ENCODE assay signal across 8 cellular contexts in the genomic region with DNA sequence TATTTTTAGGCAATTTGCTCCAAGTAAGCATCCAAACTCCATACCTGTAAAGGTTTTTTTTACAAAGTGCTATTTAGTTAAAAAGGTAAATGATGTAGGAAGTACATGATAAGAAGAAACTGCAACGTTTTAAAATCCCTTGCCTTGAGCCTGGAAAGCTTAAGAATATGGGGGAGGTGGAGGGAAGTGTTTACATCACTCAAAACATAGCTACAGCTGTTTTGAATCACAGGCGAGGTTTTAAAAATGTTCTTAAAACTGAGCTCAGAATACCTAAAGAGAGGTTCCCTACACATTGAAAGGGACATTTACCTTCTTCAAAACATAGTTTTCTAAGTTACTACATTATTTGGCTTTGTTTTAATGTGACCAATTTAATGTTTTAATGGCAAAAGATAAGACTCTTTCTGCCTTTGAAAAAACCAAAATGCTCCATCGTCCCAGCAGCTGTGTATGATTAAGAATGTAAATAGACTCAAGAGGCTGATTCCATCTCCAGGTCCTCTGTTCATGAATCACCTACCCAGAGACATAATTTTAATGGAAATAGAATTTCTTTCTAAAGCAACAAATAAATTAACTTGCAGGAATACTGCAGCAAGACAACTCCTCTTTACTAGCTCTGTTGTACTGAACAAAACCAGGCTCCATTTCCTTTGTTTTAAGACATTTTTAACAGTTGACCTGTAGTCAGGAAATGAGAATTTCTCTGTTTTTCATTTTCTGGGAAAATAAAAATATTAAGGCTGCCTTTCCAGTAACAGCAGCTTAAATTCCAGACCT. TPM values are rescaled to one million over a fixed set of nuclear protein-coding genes. Genes with fewer than 3 reads are reported as not detected.
DNase-seq lines count a peak whose midpoint lies in the region; ATAC-seq, FAIRE-seq and TF ChIP-seq lines count a peak whose summit lies in the region.

No MANE protein-coding gene starts in this region.

- H3K4me2 ChIP-seq in endothelial cell of umbilical vein (ENCODE audit: insufficient read depth, low read length) (peak overlapping the region; percentile 81), parathyroid adenoma (ENCODE audit: low read length) (no peak overlapping the region)

- H4K20me1 ChIP-seq in endothelial cell of umbilical vein (replicated peaks; ENCODE audit: control insufficient read depth, extremely low read depth, insufficient read depth, low read length): no peaks in the 10 kb centered on the region

- H3K4me3 ChIP-seq in endothelial cell of umbilical vein (replicated peaks in 1 of 3; ENCODE audit: insufficient read depth in 1 of 3, low read depth in 1 of 3, low read length in 3 of 3) (peak overlapping the region in 1 of 3 experiments; percentile 33), parathyroid adenoma (ENCODE audit: low read depth, low read length) (no peak overlapping the region), testis (no peak overlapping the region)

- dilution Hi-C loops in endothelial cell of umbilical vein (cut with MboI; ENCODE audit: extremely low pct_ligation_motif_present, low sequenced_read_pairs): no loop called here

- no peak for ATAC-seq in HG02759 (IDR thresholded peaks at IDR 0.05; ENCODE audit: unreplicated experiment)

- intact Hi-C loops in endothelial cell of umbilical vein (cut with micrococcal nuclease) (loop anchor here (1.0 kb wide), 1 partner anchor 116 kb away; no protein-coding TSS in a partner anchor), testis (cut with DNase I; ENCODE audit: low total_unique reads) (no loop called here)

- H3K9me1 ChIP-seq in endothelial cell of umbilical vein (replicated peaks; ENCODE audit: control insufficient read depth, extremely low read depth, insufficient read depth, low read length): no peaks in the 10 kb centered on the region

- H3K36me3 ChIP-seq in endothelial cell of umbilical vein (ENCODE audit: control insufficient read depth in 2 of 2, extremely low read depth in 1 of 2, insufficient read depth in 2 of 2, low read length in 2 of 2) (no peaks in the 10 kb centered on the region), parathyroid adenoma (ENCODE audit: control insufficient read depth, insufficient read depth, low read length) (no peaks in the 10 kb centered on the region), testis (ENCODE audit: low read depth, missing control alignments) (no peaks in the 10 kb centered on the region)

- POLR2A ChIA-PET in endothelial cell of umbilical vein (lab: Charles Lee): interaction anchor here (0.7 to 0.9 kb wide), 2 partner anchors 34 to 1284 kb away, joined by 4 read pairs; partner anchors contain the start of gene WDR75

- CTCF ChIA-PET in endothelial cell of umbilical vein (lab: Charles Lee): interaction anchor here (0.8 to 4.4 kb wide), 11 partner anchors 13 to 882 kb away, joined by 3 to 38 read pairs (median 5); no protein-coding TSS in a partner anchor

- WGBS in testis, 2 donors: 26 to 34% methylated on average over 3 of the region's 3 CpGs

- TF ChIP-seq CTCF in endothelial cell of umbilical vein (IDR thresholded peaks at IDR 0.05; ENCODE audit: extremely low read depth in 1 of 2, insufficient read depth in 1 of 2, low read depth in 1 of 2, low read length in 2 of 2) (no peak), parathyroid adenoma (IDR thresholded peaks at IDR 0.05) (no peak), testis (IDR thresholded peaks at IDR 0.05) (no peak)

- H3K9me3 ChIP-seq in endothelial cell of umbilical vein (replicated peaks; ENCODE audit: control insufficient read depth, insufficient read depth, low read length) (no peaks in the 10 kb centered on the region), parathyroid adenoma (ENCODE audit: control insufficient read depth, low read length) (no peaks in the 10 kb centered on the region), testis (no peaks in the 10 kb centered on the region)

- H3K27ac ChIP-seq in endothelial cell of umbilical vein (ENCODE audit: insufficient read depth, low read depth, low read length) (peak overlapping the region; percentile 90), parathyroid adenoma (no peak overlapping the region), testis (peak overlapping the region in 1 of 2 donors; percentile 15)

- no peaks in the 10 kb centered on the region for H3K79me2 ChIP-seq in endothelial cell of umbilical vein (ENCODE audit: control insufficient read depth, insufficient read depth, low read length)
- H3K79me2 ChIP-seq in parathyroid adenoma: no peaks in the 10 kb centered on the region

- DNase-seq in GM04504 (ENCODE audit: low read depth) (peak; percentile 58), RCC 7860 (ENCODE audit: low spot score) (no peak), endothelial cell of umbilical vein (ENCODE audit: low read depth, low spot score) (peak; percentile 81), mesenteric fat pad (ENCODE audit: low spot score) (no peak), NCI-H1048 (lab: John Stamatoyannopoulos, UW) (no peak), testis (no peak)

- FAIRE-seq in RCC 7860 (lab: Jason Lieb, UNC): peak; percentile 20
- FAIRE-seq in endothelial cell of umbilical vein (lab: Jason Lieb, UNC): no peak

- H2AFZ ChIP-seq in endothelial cell of umbilical vein (ENCODE audit: low read depth, low read length) (peak overlapping the region; percentile 79), parathyroid adenoma (peak overlapping the region; percentile 9)

- H3K4me1 ChIP-seq in endothelial cell of umbilical vein (ENCODE audit: control insufficient read depth, extremely low read depth, insufficient read depth, low read length) (peaks cover 38% of the 10 kb centered on the region), parathyroid adenoma (no peaks in the 10 kb centered on the region), testis (no peaks in the 10 kb centered on the region)

- H3K27me3 ChIP-seq in endothelial cell of umbilical vein (ENCODE audit: control insufficient read depth in 2 of 2, insufficient read depth in 2 of 2, low read length in 2 of 2): no peaks in the 10 kb centered on the region
- no peaks in the 10 kb centered on the region for H3K27me3 ChIP-seq in parathyroid adenoma (ENCODE audit: control insufficient read depth, insufficient read depth, low read length)
- H3K27me3 ChIP-seq in testis: no peaks in the 10 kb centered on the region

- TF ChIP-seq POLR2A in endothelial cell of umbilical vein (IDR thresholded peaks at IDR 0.05; ENCODE audit: low read depth, low read length) (no peak), testis (IDR thresholded peaks at IDR 0.05) (no peak)

- H3K9ac ChIP-seq in endothelial cell of umbilical vein (replicated peaks; ENCODE audit: extremely low read depth, insufficient read depth, low read length): peak overlapping the region; percentile 63
- H3K9ac ChIP-seq in parathyroid adenoma: no peak overlapping the region

- BruUV-seq in endothelial cell of umbilical vein (replicated peaks; lab: Mats Ljungman, UMichigan): no TSS peak

TF ChIP-seq in endothelial cell of umbilical vein, 7 proteins besides CTCF, POLR2A, EP300 and RAD21:
- TF ChIP-seq GATA2 (IDR thresholded peaks at IDR 0.05; ENCODE audit: insufficient read depth, insufficient read length, low read depth, low read length) (no peak), FOS (IDR thresholded peaks at IDR 0.05; ENCODE audit: borderline replicate concordance, insufficient read depth, low read length) (peak; percentile 50)

RNA-seq across cellular contexts. Expression of gene WDR75, which starts 33.9 kb away (rescaled TPM):
- total RNA-seq in endothelial cell of umbilical vein: 41.7 and 44.8 TPM in 2 replicates
- 11.2 and 17.4 TPM in 2 replicates for polyA plus RNA-seq in endothelial cell of umbilical vein
- polyA plus RNA-seq in endothelial cell of umbilical vein (2011; cell fraction: cytosol; rRNA removed): 19.6 and 20.5 TPM in 2 replicates
- polyA plus RNA-seq in endothelial cell of umbilical vein (2011; cell fraction: nucleus; rRNA removed): 73.8 and 81.4 TPM in 2 replicates
- 51.4 and 57.2 TPM in 2 replicates for polyA plus RNA-seq in endothelial cell of umbilical vein (2012)
- polyA minus RNA-seq in endothelial cell of umbilical vein: 87.5 and 93.8 TPM in 2 replicates
- polyA minus RNA-seq in endothelial cell of umbilical vein (2011; cell fraction: cytosol; rRNA and poly(A)+ RNA removed): 15.3 TPM
- polyA minus RNA-seq in endothelial cell of umbilical vein (2011; cell fraction: nucleus; rRNA and poly(A)+ RNA removed): 73.4 and 126 TPM in 2 replicates
- total RNA-seq in mesenteric fat pad: 34.0 TPM
- 10 to 100 TPM; 35.0 to 38.1 TPM for total RNA-seq in testis
- polyA plus RNA-seq in testis (ENCODE audit: insufficient read depth, low read depth, low replicate concordance): 21.5 TPM

Comparison
In these comparisons a context has a peak if more than half of its experiments do, and no peak if none do; other contexts are left out.
1. DNase-seq: peak in GM04504 (single experiment) and endothelial cell of umbilical vein (single experiment); none in RCC 7860 (single experiment), mesenteric fat pad (single experiment), NCI-H1048 (single experiment) and testis (single experiment).